ENCODE assay signal across 9 cellular contexts in genomic region chrX:73508861-73509260, GRCh38.
"Had no signal": no experiment of that assay in that cellular context is flagged by ENCODE, and none has a peak within 500 bp of the region (broad histone marks: within the 10 kb centered on the region; RNA-seq: fewer than 3 reads in every experiment).

No MANE protein-coding gene starts in this region.

- H3K36me3 ChIP-seq: HAP-1 had no signal

- H3K4me3 Mint-ChIP-seq: HFFc6 had no signal

- H3K27ac Mint-ChIP-seq: HFFc6 had no signal

- H3K4me3 ChIP-seq: GM23248, HAP-1 had no signal

- DNase-seq: GM23248, GOT3, H7, HCEC 1CT, HFFc6 had no signal

- H3K9me3 Mint-ChIP-seq: HFFc6 had no signal

- H3K9me3 ChIP-seq: HAP-1 had no signal

- H2AFZ ChIP-seq: GM23248 had no signal

- H3K27ac ChIP-seq: GM23248 had no signal

- ATAC-seq: HCT116 had no signal

- FAIRE-seq: H1, H54 had no signal

- H3K9ac ChIP-seq: GM23248 had no signal
